2 cellular contexts compared by ENCODE assay signal in the genomic region with DNA sequence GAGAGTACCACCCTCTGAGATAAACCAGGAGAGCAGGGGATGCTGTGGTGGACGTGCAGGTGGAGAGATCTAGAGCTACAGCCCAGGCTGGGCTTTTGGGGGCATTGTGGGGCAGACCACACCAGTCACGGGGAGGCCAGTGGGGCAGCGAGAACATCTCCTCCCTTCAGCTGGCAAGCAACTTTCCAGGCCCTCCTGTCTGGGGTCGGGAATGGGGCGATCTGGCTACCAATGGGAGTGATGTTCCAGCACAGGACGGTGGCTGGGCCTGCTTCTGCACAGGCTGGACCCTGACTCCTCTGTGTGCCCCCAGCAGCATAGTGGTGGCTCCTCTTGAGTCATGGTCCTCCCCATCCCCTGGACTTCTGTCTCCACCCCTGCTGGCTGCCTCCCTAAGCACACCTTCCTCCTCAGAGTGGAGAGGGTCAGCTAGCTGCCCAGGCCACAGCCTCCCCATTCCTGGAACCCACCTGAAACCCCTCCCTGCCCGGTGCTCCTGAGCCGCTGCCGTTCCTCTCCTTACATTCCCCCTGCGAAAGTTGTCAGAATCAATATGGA.
TF ChIP-seq lines count a peak whose summit lies in the region.

No MANE protein-coding gene starts in this region.

TF ChIP-seq in HepG2, 621 proteins besides CTCF, POLR2A, EP300 and RAD21:
- TF ChIP-seq ZNF263 (CRISPR knock-in tag; IDR thresholded peaks at IDR 0.05) (peak; percentile 73; the same call in 1 of the 2 replicates), XBP1 (CRISPR knock-in tag; IDR thresholded peaks at IDR 0.05) (no peak)

TF ChIP-seq in SK-N-SH, 30 proteins besides CTCF, POLR2A, EP300 and RAD21:
- TF ChIP-seq RCOR1 (IDR thresholded peaks at IDR 0.05; ENCODE audit: low read length) = no peak
- TF ChIP-seq FOXM1 (IDR thresholded peaks at IDR 0.05; ENCODE audit: low read depth) = no peak
- no peak for TF ChIP-seq JUND (IDR thresholded peaks at IDR 0.05)
- TF ChIP-seq, protein P1, sequence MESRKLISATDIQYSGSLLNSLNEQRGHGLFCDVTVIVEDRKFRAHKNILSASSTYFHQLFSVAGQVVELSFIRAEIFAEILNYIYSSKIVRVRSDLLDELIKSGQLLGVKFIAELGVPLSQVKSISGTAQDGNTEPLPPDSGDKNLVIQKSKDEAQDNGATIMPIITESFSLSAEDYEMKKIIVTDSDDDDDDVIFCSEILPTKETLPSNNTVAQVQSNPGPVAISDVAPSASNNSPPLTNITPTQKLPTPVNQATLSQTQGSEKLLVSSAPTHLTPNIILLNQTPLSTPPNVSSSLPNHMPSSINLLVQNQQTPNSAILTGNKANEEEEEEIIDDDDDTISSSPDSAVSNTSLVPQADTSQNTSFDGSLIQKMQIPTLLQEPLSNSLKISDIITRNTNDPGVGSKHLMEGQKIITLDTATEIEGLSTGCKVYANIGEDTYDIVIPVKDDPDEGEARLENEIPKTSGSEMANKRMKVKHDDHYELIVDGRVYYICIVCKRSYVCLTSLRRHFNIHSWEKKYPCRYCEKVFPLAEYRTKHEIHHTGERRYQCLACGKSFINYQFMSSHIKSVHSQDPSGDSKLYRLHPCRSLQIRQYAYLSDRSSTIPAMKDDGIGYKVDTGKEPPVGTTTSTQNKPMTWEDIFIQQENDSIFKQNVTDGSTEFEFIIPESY (IDR thresholded peaks at IDR 0.05; ENCODE audit: borderline replicate concordance, low read depth) = no peak
- no peak for TF ChIP-seq TEAD4 (IDR thresholded peaks at IDR 0.05; ENCODE audit: borderline replicate concordance, insufficient read depth)
- TF ChIP-seq ELF1 (IDR thresholded peaks at IDR 0.05) = no peak
- no peak for TF ChIP-seq USF1 (IDR thresholded peaks at IDR 0.05; ENCODE audit: borderline replicate concordance, low read depth)
- TF ChIP-seq GATA2 (CRISPR knock-in tag; IDR thresholded peaks at IDR 0.05) = no peak
- no peak for TF ChIP-seq TCF12 (IDR thresholded peaks at IDR 0.05)
- no peak for TF ChIP-seq YY1 (IDR thresholded peaks at IDR 0.05; ENCODE audit: low read depth)
- TF ChIP-seq TAF1 (IDR thresholded peaks at IDR 0.05; ENCODE audit: borderline replicate concordance, low read depth, low read length) = no peak
- TF ChIP-seq MEF2A (IDR thresholded peaks at IDR 0.05; ENCODE audit: borderline replicate concordance, low read depth) = no peak
- no peak for TF ChIP-seq REST (IDR thresholded peaks at IDR 0.05; ENCODE audit: low read depth, low read length)
